16 cellular contexts compared by ENCODE assay signal in genomic region chr9:18459958-18460584, GRCh38. TPM values are rescaled to one million over a fixed set of nuclear protein-coding genes. Genes with fewer than 3 reads are reported as not detected.
DNase-seq lines count a peak whose midpoint lies in the region; ATAC-seq and TF ChIP-seq lines count a peak whose summit lies in the region.
"Had no signal": no experiment of that assay in that cellular context is flagged by ENCODE, and none has a peak within 500 bp of the region (broad histone marks: within the 10 kb centered on the region; RNA-seq: fewer than 3 reads in every experiment).

No MANE protein-coding gene starts in this region.

- H3K9ac ChIP-seq in adipocyte (ENCODE audit: low read length), result peak overlapping the region; percentile 82

- TF ChIP-seq CTCF in HEK293 (tag by site-specific recombination; IDR thresholded peaks at IDR 0.05), result no peak
- no peak for TF ChIP-seq CTCF in fibroblast of villous mesenchyme (IDR thresholded peaks at IDR 0.05; ENCODE audit: insufficient read depth, low read depth, low read length)

- CTCF ChIA-PET in HEK293 (lab: Yijun Ruan, JAX), result interaction anchor here (9.9 kb wide), 1 partner anchor 17 kb away, joined by 99 read pairs; no protein-coding TSS in a partner anchor

- H3K27ac ChIP-seq in HEK293 (ENCODE audit: extremely low read depth, low read depth, low read length), result no peak overlapping the region

- H3K36me3 ChIP-seq in HEK293 (ENCODE audit: control insufficient read depth in 2 of 2, insufficient read depth in 1 of 2, low read length in 2 of 2) (no peaks in the 10 kb centered on the region), adipocyte (ENCODE audit: control insufficient read depth, insufficient read depth, low read length, severe bottlenecking) (no peaks in the 10 kb centered on the region)

- no peaks in the 10 kb centered on the region for H3K9me3 ChIP-seq in HEK293 (ENCODE audit: control insufficient read depth, insufficient read depth, low read depth, low read length)
- H3K9me3 ChIP-seq in adipocyte (ENCODE audit: control insufficient read depth, low read length), result no peaks in the 10 kb centered on the region
- H3K9me3 ChIP-seq: Caco-2 had no signal

- H3K4me1 ChIP-seq in HEK293 (ENCODE audit: control insufficient read depth, insufficient read depth, low read length) (no peaks in the 10 kb centered on the region), adipocyte (ENCODE audit: control insufficient read depth, insufficient read depth, low read length) (peaks cover 36% of the 10 kb centered on the region)
- H3K4me1 ChIP-seq: Caco-2 had no signal

- H3K27me3 ChIP-seq in adipocyte (replicated peaks; ENCODE audit: control insufficient read depth, insufficient read depth, low read length), result no peaks in the 10 kb centered on the region

- no peak overlapping the region for H3K4me3 ChIP-seq in HEK293 (ENCODE audit: low read depth, low read length)
- H3K4me3 ChIP-seq in adipocyte (ENCODE audit: low read length), result peak overlapping the region; percentile 65
- no peak overlapping the region for H3K4me3 ChIP-seq in fibroblast of villous mesenchyme (ENCODE audit: low read depth, low read length)

- no peak for ATAC-seq in HG03432 (IDR thresholded peaks at IDR 0.05; ENCODE audit: unreplicated experiment)

- peak; percentile 95 for DNase-seq in adipocyte (ENCODE audit: low read depth)
- peak; percentile 78 for DNase-seq in fibroblast of villous mesenchyme (ENCODE audit: low read depth)
- DNase-seq in stromal cell of bone marrow (ENCODE audit: low read depth), result peak; percentile 84
- no peak for DNase-seq in OCI-M2 (lab: John Stamatoyannopoulos, UW; ENCODE audit: unreplicated experiment)
- no peak for DNase-seq in OCI-M1 (lab: John Stamatoyannopoulos, UW)
- no peak for DNase-seq in NCI-H82 (lab: John Stamatoyannopoulos, UW)
- DNase-seq: activated CD8-positive, alpha-beta memory T cell treated with anti-CD3 and anti-CD28 coated beads for 24 hours; activated naive CD4-positive, alpha-beta T cell treated with anti-CD3 and anti-CD28 coated beads for 36 hours; Caco-2; H9; KBM-7; NCI-H2081 treated with DMSO at 0.1 percent for 48 hours; T1000 had no signal

- POLR2A ChIA-PET in HEK293 (lab: Yijun Ruan, JAX), result no interaction called here

TF ChIP-seq in HEK293, 187 proteins besides CTCF, POLR2A, EP300 and RAD21:
- no peak for TF ChIP-seq ZNF433 (tag by site-specific recombination; IDR thresholded peaks at IDR 0.05; ENCODE audit: low read depth)
- TF ChIP-seq ZNF335 (tag by site-specific recombination; conservative IDR thresholded peaks at IDR 0.05), result peak; percentile 46

RNA-seq across cellular contexts. Expression of gene ADAMTSL1, which starts 13.9 kb away (rescaled TPM):
- total RNA-seq in fibroblast of villous mesenchyme, result 3.0 and 10.0 TPM in 2 replicates
- total RNA-seq: activated naive CD4-positive, alpha-beta T cell treated with anti-CD3 and anti-CD28 coated beads for 36 hours; Caco-2; OCI-LY7 had no signal

Comparison
In these comparisons a context has a peak if more than half of its experiments do, and no peak if none do; other contexts are left out.
1. DNase-seq: peak in adipocyte (single experiment), fibroblast of villous mesenchyme (single experiment) and stromal cell of bone marrow (single experiment); none in OCI-M2 (single experiment), OCI-M1 (single experiment) and NCI-H82 (single experiment).